ENCODE assay signal across 24 cellular contexts in genomic region chr15:38308797-38309196, GRCh38. TPM values are rescaled to one million over a fixed set of nuclear protein-coding genes. Genes with fewer than 3 reads are reported as not detected.
DNase-seq lines count a peak whose midpoint lies in the region; ATAC-seq and TF ChIP-seq lines count a peak whose summit lies in the region.
"Had no signal": no experiment of that assay in that cellular context is flagged by ENCODE, and none has a peak within 500 bp of the region (broad histone marks: within the 10 kb centered on the region; RNA-seq: fewer than 3 reads in every experiment).

No MANE protein-coding gene starts in this region.

- TF ChIP-seq CTCF in uterus (IDR thresholded peaks at IDR 0.05) = no peak

- H3K27ac Mint-ChIP-seq in CD4-positive, CD25-positive, alpha-beta regulatory T cell = no peak overlapping the region
- H3K27ac Mint-ChIP-seq: activated naive CD8-positive, alpha-beta T cell treated with anti-CD3 and anti-CD28 coated beads, Interleukin-2, amount 10 ng/mL, durations not matched to agents 7 days and 5 days; activated T-cell treated with anti-CD3 and anti-CD28 coated beads, Interleukin-2, amount 50 U/mL, for 24 hours; brain; naive thymus-derived CD4-positive, alpha-beta T cell had no signal

- H3K4me1 Mint-ChIP-seq in CD4-positive, CD25-positive, alpha-beta regulatory T cell = peaks cover 8 to 30% (median 25%) of the 10 kb centered on the region in 4 donors
- H3K4me1 Mint-ChIP-seq: activated naive CD8-positive, alpha-beta T cell treated with anti-CD3 and anti-CD28 coated beads, Interleukin-2, amount 10 ng/mL, durations not matched to agents 7 days and 5 days; brain had no signal

- intact Hi-C loops in uterus (cut with DNase I; ENCODE audit: low total_unique reads) = no loop called here

- peak overlapping the region; percentile 16 for H3K4me3 ChIP-seq in CD4-positive, CD25-positive, alpha-beta regulatory T cell (ENCODE audit: low read depth, low read length)
- H3K4me3 ChIP-seq in uterus = no peak overlapping the region
- H3K4me3 ChIP-seq: suprapubic skin had no signal

- peak overlapping the region in 2 of 4 donors; percentile 5 to 18 for H3K4me3 Mint-ChIP-seq in CD4-positive, CD25-positive, alpha-beta regulatory T cell
- H3K4me3 Mint-ChIP-seq: activated naive CD8-positive, alpha-beta T cell treated with anti-CD3 and anti-CD28 coated beads, Interleukin-2, amount 10 ng/mL, durations not matched to agents 7 days and 5 days; activated T-cell treated with anti-CD3 and anti-CD28 coated beads, Interleukin-2, amount 50 U/mL, for 24 hours; brain; naive thymus-derived CD4-positive, alpha-beta T cell had no signal

- ATAC-seq in CD4-positive, CD25-positive, alpha-beta regulatory T cell (ENCODE audit: low read depth in 2 of 2) = peak in 1 of 2 donors; percentile 43
- ATAC-seq in HG02759 (IDR thresholded peaks at IDR 0.05; ENCODE audit: unreplicated experiment) (peak; percentile 61), HG03135 (IDR thresholded peaks at IDR 0.05; ENCODE audit: unreplicated experiment) (no peak)
- ATAC-seq: naive thymus-derived CD4-positive, alpha-beta T cell had no signal

- TF ChIP-seq POLR2A in uterus (IDR thresholded peaks at IDR 0.05) = no peak

- peaks cover 0 to 5% (median 0%) of the 10 kb centered on the region in 7 donors for H3K9me3 Mint-ChIP-seq in CD4-positive, CD25-positive, alpha-beta regulatory T cell
- H3K9me3 Mint-ChIP-seq: activated naive CD8-positive, alpha-beta T cell treated with anti-CD3 and anti-CD28 coated beads, Interleukin-2, amount 10 ng/mL, durations not matched to agents 7 days and 5 days; activated T-cell treated with anti-CD3 and anti-CD28 coated beads, Interleukin-2, amount 50 U/mL, for 24 hours; naive thymus-derived CD4-positive, alpha-beta T cell had no signal

- peak in 1 of 3 donors; percentile 17 for DNase-seq in CD4-positive, CD25-positive, alpha-beta regulatory T cell
- DNase-seq in ELR (ENCODE audit: low read depth) = peak; percentile 10
- DNase-seq in M059J (ENCODE audit: low read depth) = peak; percentile 32
- DNase-seq in NCI-H82 treated with DMSO at 0.1 percent for 48 hours (lab: John Stamatoyannopoulos, UW; ENCODE audit: unreplicated experiment) = no peak
- no peak for DNase-seq in A172 (ENCODE audit: low spot score)
- no peak for DNase-seq in uterus
- DNase-seq: activated CD4-positive, alpha-beta T cell treated with anti-CD3 and anti-CD28 coated beads for 1 hour; activated naive CD8-positive, alpha-beta T cell treated with anti-CD3 and anti-CD28 coated beads, Interleukin-2, amount 10 ng/mL, durations not matched to agents 7 days and 5 days; Calu3; cortex of kidney; EL; KG1; mesenchymal stem cell; naive thymus-derived CD4-positive, alpha-beta T cell; NCI-H1105 treated with DMSO at 0.1 percent for 48 hours; NCI-H2107; SK-N-SH; T-helper 9 cell had no signal

- H3K27me3 ChIP-seq in CD4-positive, CD25-positive, alpha-beta regulatory T cell (ENCODE audit: control insufficient read depth, insufficient read depth, low read length) = peaks cover 14% of the 10 kb centered on the region
- H3K27me3 ChIP-seq in uterus = no peaks in the 10 kb centered on the region
- H3K27me3 ChIP-seq: suprapubic skin had no signal

- no peaks in the 10 kb centered on the region for H3K9me3 ChIP-seq in CD4-positive, CD25-positive, alpha-beta regulatory T cell (ENCODE audit: control insufficient read depth in 2 of 2, low read length in 2 of 2)
- no peaks in the 10 kb centered on the region for H3K9me3 ChIP-seq in uterus
- H3K9me3 ChIP-seq: SK-N-SH, suprapubic skin had no signal

- peaks cover 14% of the 10 kb centered on the region for H3K4me1 ChIP-seq in CD4-positive, CD25-positive, alpha-beta regulatory T cell (ENCODE audit: control insufficient read depth, insufficient read depth, low read length, poor library complexity, severe bottlenecking)
- H3K4me1 ChIP-seq in uterus = no peaks in the 10 kb centered on the region

- H3K27me3 Mint-ChIP-seq in CD4-positive, CD25-positive, alpha-beta regulatory T cell = peaks cover 60% of the 10 kb centered on the region

- H3K27ac ChIP-seq in CD4-positive, CD25-positive, alpha-beta regulatory T cell (ENCODE audit: insufficient read depth, low read length, poor library complexity, severe bottlenecking) = no peak overlapping the region
- H3K27ac ChIP-seq in uterus = no peak overlapping the region
- H3K27ac ChIP-seq: epithelial cell of prostate, suprapubic skin had no signal

- no peaks in the 10 kb centered on the region for H3K36me3 Mint-ChIP-seq in CD4-positive, CD25-positive, alpha-beta regulatory T cell
- H3K36me3 Mint-ChIP-seq: activated naive CD8-positive, alpha-beta T cell treated with anti-CD3 and anti-CD28 coated beads, Interleukin-2, amount 10 ng/mL, durations not matched to agents 7 days and 5 days; naive thymus-derived CD4-positive, alpha-beta T cell had no signal

- H3K36me3 ChIP-seq in CD4-positive, CD25-positive, alpha-beta regulatory T cell (ENCODE audit: control insufficient read depth, insufficient read depth, low read length) = no peaks in the 10 kb centered on the region
- H3K36me3 ChIP-seq in uterus = no peaks in the 10 kb centered on the region
- H3K36me3 ChIP-seq: suprapubic skin had no signal

RNA-seq across cellular contexts. Expression of gene SPRED1, which starts 56.2 kb away (rescaled TPM):
- not detected for total RNA-seq in CD4-positive, CD25-positive, alpha-beta regulatory T cell
- under 1 TPM in 1 of 4 donors, not detected in 3; 0.03 TPM for polyA plus RNA-seq in CD4-positive, CD25-positive, alpha-beta regulatory T cell
- 9.7 and 18.4 TPM in 2 replicates for total RNA-seq in M059J (2014; rRNA removed; shearing (Covaris generic))
- 9.1 and 11.3 TPM in 2 replicates for total RNA-seq in A172 (2014; rRNA removed; shearing (Covaris generic))
- 100 to 1,000 TPM in 1 of 4 donors, 10 to 100 TPM in 2, 1 to 10 TPM in 1; 6.1 to 135 (median 26.6) TPM for total RNA-seq in uterus
- polyA plus RNA-seq: naive thymus-derived CD4-positive, alpha-beta T cell had no signal

Comparison
In these comparisons a context has a peak if more than half of its experiments do, and no peak if none do; other contexts are left out.
1. DNase-seq: peak in ELR (single experiment) and M059J (single experiment); none in NCI-H82 treated with DMSO at 0.1 percent for 48 hours (single experiment), A172 (single experiment) and uterus (0 of 2).